25 cellular contexts compared by ENCODE assay signal in genomic region chr3:132879651-132880050, GRCh38.
DNase-seq lines count a peak whose midpoint lies in the region; ATAC-seq and TF ChIP-seq lines count a peak whose summit lies in the region.
"Had no signal": no experiment of that assay in that cellular context is flagged by ENCODE, and none has a peak within 500 bp of the region (broad histone marks: within the 10 kb centered on the region; RNA-seq: fewer than 3 reads in every experiment).

No MANE protein-coding gene starts in this region.

- H3K9ac ChIP-seq in mesenchymal stem cell (ENCODE audit: low read length): no peak overlapping the region
- H3K9ac ChIP-seq: BLaER1 had no signal

- H2BK120ac ChIP-seq in mesenchymal stem cell (ENCODE audit: low read depth, low read length): no peak overlapping the region

- no peak overlapping the region for H3K27ac Mint-ChIP-seq in WTC11
- H3K27ac Mint-ChIP-seq in Caco-2 (ENCODE audit: unreplicated experiment): no peak overlapping the region
- H3K27ac Mint-ChIP-seq: activated naive CD8-positive, alpha-beta T cell treated with anti-CD3 and anti-CD28 coated beads, Interleukin-2, amount 50 U/mL, for 24 hours; natural killer cell treated with Interleukin-12 subunit alpha and Interleukin-12 subunit beta and Interleukin-15 and Interleukin-18, amount 100 ng/mL, for 72 hours; T-helper 2 cell treated with Interferon-gamma antibody and Interleukin-4, amounts not matched to agents 5 μg/mL and 100 μg/mL, for 36 hours had no signal

- H2BK5ac ChIP-seq in mesenchymal stem cell (ENCODE audit: low read depth, low read length, poor library complexity, severe bottlenecking): no peak overlapping the region

- no peaks in the 10 kb centered on the region for H3K9me3 ChIP-seq in lower lobe of right lung
- no peaks in the 10 kb centered on the region for H3K9me3 ChIP-seq in Caco-2
- H3K9me3 ChIP-seq in suprapubic skin: no peaks in the 10 kb centered on the region
- no peaks in the 10 kb centered on the region for H3K9me3 ChIP-seq in mesenchymal stem cell (ENCODE audit: control insufficient read depth, low read length)
- H3K9me3 ChIP-seq: BLaER1, esophagus squamous epithelium, pancreas, upper lobe of left lung had no signal

- H3K79me1 ChIP-seq in mesenchymal stem cell (replicated peaks; ENCODE audit: low read length, poor library complexity, severe bottlenecking): no peaks in the 10 kb centered on the region

- H3K4me2 ChIP-seq in mesenchymal stem cell (ENCODE audit: low read length, poor library complexity, severe bottlenecking): no peak overlapping the region
- H3K4me2 ChIP-seq: BLaER1 had no signal

- H2BK12ac ChIP-seq in mesenchymal stem cell (ENCODE audit: low read length in 2 of 2): no peak overlapping the region

- H3K9me3 Mint-ChIP-seq in WTC11 (no peaks in the 10 kb centered on the region), Caco-2 (ENCODE audit: unreplicated experiment) (no peaks in the 10 kb centered on the region)
- H3K9me3 Mint-ChIP-seq: activated naive CD8-positive, alpha-beta T cell treated with anti-CD3 and anti-CD28 coated beads, Interleukin-2, amount 50 U/mL, for 24 hours; T-helper 2 cell treated with Interferon-gamma antibody and Interleukin-4, amounts not matched to agents 5 μg/mL and 100 μg/mL, for 36 hours had no signal

- intact Hi-C loops in lower lobe of right lung (cut with DNase I): no loop called here
- intact Hi-C loops in Caco-2 (cut with micrococcal nuclease; ENCODE audit: unreplicated experiment): no loop called here

- H3K27me3 ChIP-seq in lower lobe of right lung (ENCODE audit: low read depth) (no peaks in the 10 kb centered on the region), Caco-2 (replicated peaks; ENCODE audit: control insufficient read depth, insufficient read depth, low read length) (no peaks in the 10 kb centered on the region; the same call in 1 of the 2 replicates), suprapubic skin (no peaks in the 10 kb centered on the region), mesenchymal stem cell (ENCODE audit: control insufficient read depth in 1 of 2, insufficient read depth in 1 of 2, low read length in 2 of 2) (no peaks in the 10 kb centered on the region)
- H3K27me3 ChIP-seq: BLaER1, esophagus squamous epithelium, pancreas, upper lobe of left lung had no signal

- no peak for TF ChIP-seq POLR2A in suprapubic skin (IDR thresholded peaks at IDR 0.05)

- H4K8ac ChIP-seq in mesenchymal stem cell (ENCODE audit: low read length): no peak overlapping the region

- POLR2A ChIA-PET in WTC11 (lab: Charles Lee) (interaction anchor here (0.6 kb wide), 1 partner anchor 9 kb away, joined by 5 read pairs; no protein-coding TSS in a partner anchor), Caco-2 (lab: Charles Lee) (no interaction called here)

- H3K27ac ChIP-seq in lower lobe of right lung (no peak overlapping the region), suprapubic skin (no peak overlapping the region), mesenchymal stem cell (ENCODE audit: low read length, poor library complexity, severe bottlenecking) (no peak overlapping the region)
- H3K27ac ChIP-seq: BLaER1, esophagus squamous epithelium, pancreas, upper lobe of left lung had no signal

- H3K4me1 ChIP-seq in lower lobe of right lung: no peaks in the 10 kb centered on the region
- no peaks in the 10 kb centered on the region for H3K4me1 ChIP-seq in Caco-2
- no peaks in the 10 kb centered on the region for H3K4me1 ChIP-seq in suprapubic skin
- peaks cover 3% of the 10 kb centered on the region for H3K4me1 ChIP-seq in mesenchymal stem cell (ENCODE audit: control insufficient read depth, insufficient read depth, low read depth, low read length)
- H3K4me1 ChIP-seq: BLaER1, esophagus squamous epithelium, pancreas, upper lobe of left lung had no signal

- CTCF ChIA-PET in WTC11 (lab: Charles Lee) (interaction anchor here (0.7 kb wide), 1 partner anchor 851 kb away, joined by 3 read pairs; no protein-coding TSS in a partner anchor), Caco-2 (lab: Charles Lee) (no interaction called here)

- no peak overlapping the region for H2BK15ac ChIP-seq in mesenchymal stem cell (ENCODE audit: low read depth, poor library complexity, severe bottlenecking)

- H3K18ac ChIP-seq in mesenchymal stem cell (ENCODE audit: low read depth in 1 of 2, low read length in 2 of 2): no peak overlapping the region

- H2AK5ac ChIP-seq in mesenchymal stem cell (ENCODE audit: low read length, severe bottlenecking): no peak overlapping the region

- DNase-seq in COLO829 (ENCODE audit: low spot score): peak; percentile 87
- DNase-seq in M059J (ENCODE audit: low read depth): peak; percentile 47
- no peak for DNase-seq in WTC11 (ENCODE audit: low spot score)
- peak; percentile 86 for DNase-seq in islet precursor cell
- no peak for DNase-seq in lower lobe of right lung
- no peak for DNase-seq in Caco-2
- no peak for DNase-seq in suprapubic skin (ENCODE audit: low spot score in 2 of 2)
- no peak for DNase-seq in mesenchymal stem cell
- DNase-seq: activated CD4-positive, alpha-beta T cell treated with anti-CD3 and anti-CD28 coated beads, Interleukin-2, amount 50 U/mL, for 48 hours; activated effector memory CD4-positive, alpha-beta T cell treated with anti-CD3 and anti-CD28 coated beads, Interleukin-2, amount 50 U/mL, for 16 hours; activated naive CD8-positive, alpha-beta T cell treated with anti-CD3 and anti-CD28 coated beads, Interleukin-2, amount 50 U/mL, for 24 hours; effector memory CD4-positive, alpha-beta T cell; esophagus squamous epithelium; left cardiac atrium; NCI-H187 treated with DMSO at 0.1 percent for 48 hours; NK-92 treated with Interleukin-12 subunit alpha and Interleukin-12 subunit beta, amount 100 ng/mL, for 24 hours; pancreas; stimulated activated CD8-positive, alpha-beta memory T cell treated with anti-CD3 and anti-CD28 coated beads, Interleukin-4, amount 100 ng/mL, for 48 hours; upper lobe of left lung had no signal

- no peak for TF ChIP-seq EP300 in suprapubic skin (IDR thresholded peaks at IDR 0.05)

- no peak overlapping the region for H3K4me3 ChIP-seq in lower lobe of right lung
- no peak overlapping the region for H3K4me3 ChIP-seq in Caco-2 (ENCODE audit: low read depth, low read length)
- H3K4me3 ChIP-seq in suprapubic skin: no peak overlapping the region
- no peak overlapping the region for H3K4me3 ChIP-seq in mesenchymal stem cell (ENCODE audit: insufficient read depth in 1 of 2, low read depth in 1 of 2, low read length in 2 of 2)
- H3K4me3 ChIP-seq: BLaER1, esophagus squamous epithelium, K562, pancreas, upper lobe of left lung had no signal

- H3K4ac ChIP-seq in mesenchymal stem cell (ENCODE audit: low read depth in 1 of 2, low read length in 2 of 2): no peak overlapping the region

- no TSS peak for BruUV-seq in Caco-2 (replicated peaks; lab: Mats Ljungman, UMichigan)

- no peak overlapping the region for H4K91ac ChIP-seq in mesenchymal stem cell (ENCODE audit: low read length)

- H2AFZ ChIP-seq in mesenchymal stem cell (ENCODE audit: low read depth, low read length): no peak overlapping the region

- TF ChIP-seq CTCF in WTC11 (IDR thresholded peaks at IDR 0.05): no peak
- no peak for TF ChIP-seq CTCF in lower lobe of right lung (IDR thresholded peaks at IDR 0.05)
- no peak for TF ChIP-seq CTCF in Caco-2 (IDR thresholded peaks at IDR 0.05; ENCODE audit: insufficient read depth in 1 of 2, low read depth in 1 of 2, low read length in 1 of 2, severe bottlenecking in 1 of 2, unreplicated experiment in 1 of 2)
- no peak for TF ChIP-seq CTCF in suprapubic skin (IDR thresholded peaks at IDR 0.05)

- H3K4me3 Mint-ChIP-seq in WTC11 (no peak overlapping the region), Caco-2 (ENCODE audit: unreplicated experiment) (no peak overlapping the region)
- H3K4me3 Mint-ChIP-seq: activated naive CD8-positive, alpha-beta T cell treated with anti-CD3 and anti-CD28 coated beads, Interleukin-2, amount 50 U/mL, for 24 hours; brain; natural killer cell treated with Interleukin-12 subunit alpha and Interleukin-12 subunit beta and Interleukin-15 and Interleukin-18, amount 100 ng/mL, for 72 hours; T-helper 2 cell treated with Interferon-gamma antibody and Interleukin-4, amounts not matched to agents 5 μg/mL and 100 μg/mL, for 36 hours had no signal

- H3K36me3 ChIP-seq in lower lobe of right lung (no peaks in the 10 kb centered on the region), Caco-2 (ENCODE audit: control insufficient read depth, insufficient read depth, low read length) (no peaks in the 10 kb centered on the region), suprapubic skin (no peaks in the 10 kb centered on the region), mesenchymal stem cell (ENCODE audit: control insufficient read depth in 1 of 2, insufficient read depth in 2 of 2, low read depth in 1 of 2, low read length in 2 of 2) (no peaks in the 10 kb centered on the region)
- H3K36me3 ChIP-seq: BLaER1, esophagus squamous epithelium, pancreas, upper lobe of left lung had no signal

- H3K36me3 Mint-ChIP-seq in WTC11 (no peaks in the 10 kb centered on the region), Caco-2 (ENCODE audit: insufficient read depth, unreplicated experiment) (no peaks in the 10 kb centered on the region)
- H3K36me3 Mint-ChIP-seq: brain; natural killer cell treated with Interleukin-12 subunit alpha and Interleukin-12 subunit beta and Interleukin-15 and Interleukin-18, amount 100 ng/mL, for 72 hours had no signal

- H3K14ac ChIP-seq in mesenchymal stem cell (ENCODE audit: low read length in 2 of 2): no peak overlapping the region

- H3K4me1 Mint-ChIP-seq in WTC11 (peaks cover 8% of the 10 kb centered on the region), Caco-2 (ENCODE audit: low read depth, unreplicated experiment) (no peaks in the 10 kb centered on the region)
- H3K4me1 Mint-ChIP-seq: activated naive CD8-positive, alpha-beta T cell treated with anti-CD3 and anti-CD28 coated beads, Interleukin-2, amount 50 U/mL, for 24 hours; brain had no signal

- peak; percentile 89 for ATAC-seq in WTC11
- ATAC-seq in lower lobe of right lung: no peak
- ATAC-seq: activated naive CD8-positive, alpha-beta T cell treated with anti-CD3 and anti-CD28 coated beads, Interleukin-2, amount 50 U/mL, for 24 hours; K562; left cardiac atrium; natural killer cell treated with Interleukin-12 subunit alpha and Interleukin-12 subunit beta and Interleukin-15 and Interleukin-18, amount 100 ng/mL, for 72 hours; pancreas; sciatic nerve had no signal

- no peak overlapping the region for H3K23ac ChIP-seq in mesenchymal stem cell (ENCODE audit: low read length in 2 of 2)

- H3K27me3 Mint-ChIP-seq in WTC11 (ENCODE audit: low read depth): peaks cover 65% of the 10 kb centered on the region
- H3K27me3 Mint-ChIP-seq in Caco-2 (ENCODE audit: insufficient read depth, unreplicated experiment): peaks cover 6% of the 10 kb centered on the region
- H3K27me3 Mint-ChIP-seq: natural killer cell treated with Interleukin-12 subunit alpha and Interleukin-12 subunit beta and Interleukin-15 and Interleukin-18, amount 100 ng/mL, for 72 hours had no signal

TF ChIP-seq in WTC11, 78 proteins besides CTCF, POLR2A, EP300 and RAD21 (continues in another document):
- TF ChIP-seq CREM (CRISPR knock-in tag; IDR thresholded peaks at IDR 0.05) (no peak), TCF7 (CRISPR knock-in tag; IDR thresholded peaks at IDR 0.05; ENCODE audit: low read depth) (no peak), ZNF121 (CRISPR knock-in tag; IDR thresholded peaks at IDR 0.05) (no peak), HMGA2 (CRISPR knock-in tag; IDR thresholded peaks at IDR 0.05) (no peak)

Comparison
In these comparisons a context has a peak if more than half of its experiments do, and no peak if none do; other contexts are left out.
1. DNase-seq: peak in COLO829 (single experiment), M059J (single experiment) and islet precursor cell (single experiment); none in WTC11 (single experiment), lower lobe of right lung (single experiment), Caco-2 (0 of 2), suprapubic skin (0 of 2) and mesenchymal stem cell (single experiment).